In genomic region chr14:36580141-36580855, GRCh38 we compare ENCODE assay signal across 16 cellular contexts. TPM values are rescaled to one million over a fixed set of nuclear protein-coding genes. Genes with fewer than 3 reads are reported as not detected.
DNase-seq lines count a peak whose midpoint lies in the region; ATAC-seq, FAIRE-seq and TF ChIP-seq lines count a peak whose summit lies in the region.
"Had no signal": no experiment of that assay in that cellular context is flagged by ENCODE, and none has a peak within 500 bp of the region (broad histone marks: within the 10 kb centered on the region; RNA-seq: fewer than 3 reads in every experiment).

No MANE protein-coding gene starts in this region.

- H3K9me3 Mint-ChIP-seq in astrocyte (ENCODE audit: unreplicated experiment), result peaks cover under 1% of the 10 kb centered on the region
- no peaks in the 10 kb centered on the region for H3K9me3 Mint-ChIP-seq in activated naive CD8-positive, alpha-beta T cell treated with anti-CD3 and anti-CD28 coated beads, Interleukin-2, amount 50 U/mL, for 24 hours
- H3K9me3 Mint-ChIP-seq: activated T-helper 2 cell treated with anti-CD3 and anti-CD28 coated beads, Interferon-gamma antibody, Interleukin-2, Interleukin-4, amounts not matched to agents 10 μg/mL and 5 μg/mL and 100 μg/mL, durations not matched to agents 14 hours and 24 hours and 36 hours had no signal

- ATAC-seq in activated naive CD8-positive, alpha-beta T cell treated with anti-CD3 and anti-CD28 coated beads, Interleukin-2, amount 50 U/mL, for 24 hours, result no peak
- ATAC-seq: T-helper 17 cell had no signal

- peaks cover 64% of the 10 kb centered on the region for H3K27me3 Mint-ChIP-seq in astrocyte (ENCODE audit: low read depth, unreplicated experiment)
- peaks cover 64% of the 10 kb centered on the region for H3K27me3 Mint-ChIP-seq in activated naive CD8-positive, alpha-beta T cell treated with anti-CD3 and anti-CD28 coated beads, Interleukin-2, amount 50 U/mL, for 24 hours

- H3K27ac Mint-ChIP-seq in astrocyte (ENCODE audit: unreplicated experiment), result no peak overlapping the region
- H3K27ac Mint-ChIP-seq in activated naive CD8-positive, alpha-beta T cell treated with anti-CD3 and anti-CD28 coated beads, Interleukin-2, amount 50 U/mL, for 24 hours, result no peak overlapping the region
- H3K27ac Mint-ChIP-seq: activated T-helper 2 cell treated with anti-CD3 and anti-CD28 coated beads, Interferon-gamma antibody, Interleukin-2, Interleukin-4, amounts not matched to agents 10 μg/mL and 5 μg/mL and 100 μg/mL, durations not matched to agents 14 hours and 24 hours and 36 hours; immature natural killer cell; T-helper 17 cell had no signal

- H3K4me1 Mint-ChIP-seq in astrocyte (ENCODE audit: low read depth, unreplicated experiment), result no peaks in the 10 kb centered on the region
- H3K4me1 Mint-ChIP-seq in activated naive CD8-positive, alpha-beta T cell treated with anti-CD3 and anti-CD28 coated beads, Interleukin-2, amount 50 U/mL, for 24 hours, result no peaks in the 10 kb centered on the region
- H3K4me1 Mint-ChIP-seq: immature natural killer cell had no signal

- H3K27me3 ChIP-seq in GM23248 (replicated peaks; ENCODE audit: insufficient read depth), result peaks cover 86% of the 10 kb centered on the region
- peaks cover 63% of the 10 kb centered on the region for H3K27me3 ChIP-seq in astrocyte (ENCODE audit: insufficient read depth, low read length)
- H3K27me3 ChIP-seq in skeletal muscle tissue (ENCODE audit: control insufficient read depth in 3 of 3, insufficient read depth in 3 of 3, low read length in 3 of 3), result peaks cover 72 to 86% (median 77%) of the 10 kb centered on the region in 3 donors

- no peak for DNase-seq in GM23248
- DNase-seq in astrocyte (ENCODE audit: low read depth), result no peak
- peak; percentile 58 for DNase-seq in islet precursor cell
- no peak for DNase-seq in NCI-H2081 treated with DMSO at 0.1 percent for 48 hours (lab: John Stamatoyannopoulos, UW)
- no peak for DNase-seq in NCI-H1436 treated with DMSO at 0.1 percent for 48 hours (lab: John Stamatoyannopoulos, UW)
- no peak for DNase-seq in activated naive CD8-positive, alpha-beta T cell treated with anti-CD3 and anti-CD28 coated beads, Interleukin-2, amount 50 U/mL, for 24 hours
- DNase-seq in caudate nucleus (lab: John Stamatoyannopoulos, UW), result no peak
- DNase-seq: HCEC 1CT, immature natural killer cell, stomach, T-helper 17 cell had no signal

- no peaks in the 10 kb centered on the region for H3F3A ChIP-seq in GM23248 (ENCODE audit: insufficient read depth)

- no peaks in the 10 kb centered on the region for H3K36me3 Mint-ChIP-seq in astrocyte (ENCODE audit: low read depth, unreplicated experiment)
- H3K36me3 Mint-ChIP-seq in activated naive CD8-positive, alpha-beta T cell treated with anti-CD3 and anti-CD28 coated beads, Interleukin-2, amount 50 U/mL, for 24 hours (ENCODE audit: low read depth), result no peaks in the 10 kb centered on the region

- H3K4me1 ChIP-seq in GM23248 (ENCODE audit: insufficient read depth), result no peaks in the 10 kb centered on the region
- H3K4me1 ChIP-seq in astrocyte (ENCODE audit: insufficient read depth, low read length), result no peaks in the 10 kb centered on the region
- H3K4me1 ChIP-seq in skeletal muscle tissue (ENCODE audit: control insufficient read depth in 3 of 3, insufficient read depth in 3 of 3, low read length in 3 of 3), result peaks cover 6 to 19% (median 17%) of the 10 kb centered on the region in 3 donors

- H3K4me2 ChIP-seq in GM23248 (ENCODE audit: unreplicated experiment) (no peak overlapping the region), astrocyte (ENCODE audit: low read length) (peak overlapping the region; percentile 87)

- H3K36me3 ChIP-seq in GM23248 (ENCODE audit: low read depth), result no peaks in the 10 kb centered on the region
- no peaks in the 10 kb centered on the region for H3K36me3 ChIP-seq in astrocyte (ENCODE audit: insufficient read depth, low read length)
- H3K36me3 ChIP-seq in skeletal muscle tissue (ENCODE audit: control insufficient read depth in 3 of 3, insufficient read depth in 3 of 3, low read length in 3 of 3), result no peaks in the 10 kb centered on the region
- H3K36me3 ChIP-seq: stomach had no signal

- peak overlapping the region; percentile 76; the same call in 1 of the 2 replicates for H2AFZ ChIP-seq in GM23248
- peak overlapping the region; percentile 77 for H2AFZ ChIP-seq in astrocyte (ENCODE audit: low read depth, low read length)

- H3K9me3 ChIP-seq in GM23248 (ENCODE audit: low read depth) (no peaks in the 10 kb centered on the region), astrocyte (ENCODE audit: insufficient read depth, low read depth, low read length) (peaks cover 3% of the 10 kb centered on the region), skeletal muscle tissue (ENCODE audit: control insufficient read depth in 3 of 3, low read length in 3 of 3) (no peaks in the 10 kb centered on the region)
- H3K9me3 ChIP-seq: body of pancreas, stomach had no signal

- H3K4me3 ChIP-seq in GM23248 (peak overlapping the region; percentile 69), astrocyte (ENCODE audit: insufficient read depth, low read depth, low read length) (no peak overlapping the region), skeletal muscle tissue (ENCODE audit: low read length in 3 of 3) (peak overlapping the region in 2 of 3 donors; percentile 66 to 67)

- H3K9ac ChIP-seq in GM23248, result no peak overlapping the region
- no peak overlapping the region for H3K9ac ChIP-seq in astrocyte (ENCODE audit: low read length)
- no peak overlapping the region for H3K9ac ChIP-seq in skeletal muscle tissue (ENCODE audit: low read depth in 1 of 3, low read length in 3 of 3)

- in situ Hi-C loops in GM23248 (cut with MboI), result no loop called here

- no peak overlapping the region for H3K4me3 Mint-ChIP-seq in astrocyte (ENCODE audit: unreplicated experiment)
- no peak overlapping the region for H3K4me3 Mint-ChIP-seq in activated naive CD8-positive, alpha-beta T cell treated with anti-CD3 and anti-CD28 coated beads, Interleukin-2, amount 50 U/mL, for 24 hours
- H3K4me3 Mint-ChIP-seq: immature natural killer cell, T-helper 17 cell had no signal

- H3K27ac ChIP-seq in GM23248 (no peak overlapping the region), astrocyte (ENCODE audit: low read depth, low read length) (no peak overlapping the region), skeletal muscle tissue (ENCODE audit: low read depth, low read length) (no peak overlapping the region), caudate nucleus (ENCODE audit: low read depth, low read length) (no peak overlapping the region)
- H3K27ac ChIP-seq: body of pancreas, stomach had no signal

- TF ChIP-seq CTCF in astrocyte (IDR thresholded peaks at IDR 0.05; ENCODE audit: insufficient read depth, low read depth, low read length), result no peak

- 4 to 5% methylated on average over 40 to 42 of the region's 51 CpGs for WGBS in GM23248 (ENCODE audit: low coverage in 1 of 2, low lambda C conversion rate in 2 of 2, missing lambda C conversion rate in 2 of 2), 2 experiments

- FAIRE-seq in astrocyte (lab: Jason Lieb, UNC), result no peak
- FAIRE-seq: HTR-8/SVneo had no signal

- H3K9me2 ChIP-seq in GM23248 (ENCODE audit: insufficient read depth), result no peaks in the 10 kb centered on the region

- H4K20me1 ChIP-seq in GM23248 (ENCODE audit: insufficient read depth) (no peaks in the 10 kb centered on the region), astrocyte (ENCODE audit: insufficient read depth, low read length) (no peaks in the 10 kb centered on the region)

- H3K79me2 ChIP-seq in GM23248 (ENCODE audit: insufficient read depth), result no peaks in the 10 kb centered on the region
- no peaks in the 10 kb centered on the region for H3K79me2 ChIP-seq in astrocyte (ENCODE audit: insufficient read depth, low read length)

RNA-seq across cellular contexts. Expression of gene NKX2-8, which starts 2.1 kb away (rescaled TPM):
- total RNA-seq in GM23248 (2014; rRNA removed; shearing (Covaris generic)), result not detected in 2 replicates
- not detected in 2 replicates for polyA plus RNA-seq in GM23248 (2016; fragmentation: Nextera tagmentation; extraction: Ambion mirVana)
- total RNA-seq in astrocyte (not detected in 2 replicates), skeletal muscle tissue (not detected)
- total RNA-seq: activated T-helper 2 cell treated with anti-CD3 and anti-CD28 coated beads, Interferon-gamma antibody, Interleukin-2, Interleukin-4, amounts not matched to agents 10 μg/mL and 5 μg/mL and 100 μg/mL, durations not matched to agents 14 hours and 24 hours and 36 hours; body of pancreas; G401; stomach; T-helper 17 cell had no signal
- polyA plus RNA-seq: immature natural killer cell had no signal
